8 cellular contexts compared by ENCODE assay signal in the genomic region with DNA sequence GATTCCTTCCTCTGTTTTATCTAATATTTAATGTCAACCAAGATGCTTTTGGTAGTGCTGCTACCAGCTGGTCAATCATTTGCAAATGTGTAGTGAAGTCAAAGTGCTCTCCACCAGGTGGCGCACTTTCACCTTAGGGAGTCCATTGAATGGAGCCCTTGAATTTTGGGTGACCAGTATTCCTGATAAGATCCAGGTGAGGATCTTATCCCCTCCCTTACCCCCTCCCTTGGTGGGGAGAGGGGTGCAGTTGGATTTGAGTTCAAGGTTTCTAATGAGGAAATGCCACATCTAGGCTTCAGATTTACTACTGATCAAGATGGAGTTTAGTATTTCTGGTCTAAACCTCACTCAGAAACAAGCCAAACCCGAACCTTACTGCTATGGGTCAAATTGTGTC. TPM values are rescaled to one million over a fixed set of nuclear protein-coding genes. Genes with fewer than 3 reads are reported as not detected.
A peak's percentile ranks its signal among the peaks of the same experiment; 100 is the strongest.
DNase-seq lines count a peak whose midpoint lies in the region; ATAC-seq lines count a peak whose summit lies in the region.

No MANE protein-coding gene starts in this region.

- DNase-seq in NCI-H1436 (lab: John Stamatoyannopoulos, UW) (peak; percentile 91), NCI-H1436 treated with DMSO at 0.1 percent for 48 hours (lab: John Stamatoyannopoulos, UW) (no peak), NCI-H2171 treated with DMSO at 0.1 percent for 48 hours (lab: John Stamatoyannopoulos, UW) (peak; percentile 73), cerebellar cortex (ENCODE audit: low spot score) (peak; percentile 94), left colon (peak; percentile 73 to 96)
- peak; percentile 81 for DNase-seq in activated CD4-positive, CD25-positive, alpha-beta regulatory T cell treated with anti-CD3 and anti-CD28 coated beads, Interleukin-2, amount 50 U/mL, for 72 hours
- peak; percentile 84 for DNase-seq in stimulated activated CD4-positive, alpha-beta T cell treated with anti-CD3 and anti-CD28 coated beads, Interleukin-4, amount 100 ng/mL, for 1 hour

- intact Hi-C loops in left colon (cut with DNase I, micrococcal nuclease): loop anchor here in 1 of 2 donors (2.0 to 10.0 kb wide), 2 partner anchors 107 to 307 kb away; no protein-coding TSS in a partner anchor

- ATAC-seq in HG02885 (IDR thresholded peaks at IDR 0.05; ENCODE audit: poor library complexity, unreplicated experiment): peak; percentile 68
- peak; percentile 76 for ATAC-seq in left colon

RNA-seq across cellular contexts. Expression of a gene that starts 12.0 kb away (rescaled TPM):
- 1 to 10 TPM; 5.2 to 6.5 TPM for total RNA-seq in left colon

RNA-seq across cellular contexts. Expression of a gene that starts 55.9 kb away (rescaled TPM):
- total RNA-seq in left colon: 1 to 10 TPM in 1 of 2 donors, under 1 TPM in 1; 0.85 to 2.0 TPM
